In the genomic region with DNA sequence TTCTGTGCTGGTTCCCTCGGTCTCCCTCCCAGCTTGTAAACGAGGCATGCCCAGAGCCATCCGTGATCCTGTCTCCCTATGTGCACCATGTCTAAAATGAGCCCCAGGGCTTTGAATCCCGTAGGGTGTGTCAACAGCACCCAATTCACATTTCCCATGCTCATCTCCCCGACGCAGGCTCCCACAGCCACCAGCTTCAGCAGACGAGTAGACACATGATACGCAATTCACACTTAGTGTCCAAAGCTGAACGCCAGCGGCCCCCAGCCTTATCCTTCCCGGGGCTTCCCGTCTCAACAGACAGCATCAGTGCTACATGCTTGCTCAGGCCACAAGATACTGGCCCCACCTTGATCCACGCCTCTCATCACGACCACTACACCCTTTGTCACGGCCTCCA, we compare ENCODE assay signal across 27 cellular contexts.
DNase-seq lines count a peak whose midpoint lies in the region; ATAC-seq and TF ChIP-seq lines count a peak whose summit lies in the region.
"Had no signal": no experiment of that assay in that cellular context is flagged by ENCODE, and none has a peak within 500 bp of the region (broad histone marks: within the 10 kb centered on the region; RNA-seq: fewer than 3 reads in every experiment).

No MANE protein-coding gene starts in this region.

- ATAC-seq in GM21825 (IDR thresholded peaks at IDR 0.05; ENCODE audit: unreplicated experiment), result no peak
- ATAC-seq: activated CD8-positive, alpha-beta memory T cell treated with anti-CD3 and anti-CD28 coated beads, Interleukin-2, amount 10 ng/mL, durations not matched to agents 7 days and 5 days; gastrocnemius medialis; GM23338 had no signal

- H3K9me3 Mint-ChIP-seq in nephron progenitor cell, result peaks cover 10% of the 10 kb centered on the region

- H3K9me3 ChIP-seq in suprapubic skin, result no peaks in the 10 kb centered on the region
- H3K9me3 ChIP-seq: gastrocnemius medialis had no signal

- H3K4me3 Mint-ChIP-seq in nephron progenitor cell, result no peak overlapping the region
- H3K4me3 Mint-ChIP-seq: activated CD4-positive, alpha-beta T cell treated with anti-CD3 and anti-CD28 coated beads, Interleukin-2, amount 10 ng/mL, durations not matched to agents 7 days and 5 days; activated CD8-positive, alpha-beta memory T cell treated with anti-CD3 and anti-CD28 coated beads, Interleukin-2, amount 10 ng/mL, durations not matched to agents 7 days and 5 days; CD4-positive, alpha-beta memory T cell; GM23338 had no signal

- H3K36me3 ChIP-seq in suprapubic skin, result no peaks in the 10 kb centered on the region
- H3K36me3 ChIP-seq: breast epithelium, gastrocnemius medialis had no signal

- H3K27ac ChIP-seq in angular gyrus (ENCODE audit: low read depth, low read length) (peak overlapping the region; percentile 60), suprapubic skin (no peak overlapping the region)
- H3K27ac ChIP-seq: 22Rv1, breast epithelium, coronary artery, gastrocnemius medialis had no signal

- no peak for TF ChIP-seq POLR2A in suprapubic skin (IDR thresholded peaks at IDR 0.05)

- H3K4me1 Mint-ChIP-seq in nephron progenitor cell, result peaks cover 49% of the 10 kb centered on the region
- H3K4me1 Mint-ChIP-seq: activated CD4-positive, alpha-beta T cell treated with anti-CD3 and anti-CD28 coated beads, Interleukin-2, amount 10 ng/mL, durations not matched to agents 7 days and 5 days had no signal

- H3K4me1 ChIP-seq in suprapubic skin, result peaks cover 11% of the 10 kb centered on the region
- H3K4me1 ChIP-seq: breast epithelium, gastrocnemius medialis had no signal

- H3K4me3 ChIP-seq in suprapubic skin, result no peak overlapping the region
- H3K4me3 ChIP-seq: breast epithelium, coronary artery, gastrocnemius medialis, GM23338 had no signal

- H3K27me3 Mint-ChIP-seq in nephron progenitor cell (ENCODE audit: low read depth, poor library complexity), result no peaks in the 10 kb centered on the region
- H3K27me3 Mint-ChIP-seq: activated CD4-positive, alpha-beta T cell treated with anti-CD3 and anti-CD28 coated beads, Interleukin-2, amount 10 ng/mL, durations not matched to agents 7 days and 5 days; activated CD8-positive, alpha-beta memory T cell treated with anti-CD3 and anti-CD28 coated beads, Interleukin-2, amount 10 ng/mL, durations not matched to agents 7 days and 5 days; CD4-positive, alpha-beta memory T cell had no signal

- TF ChIP-seq CTCF in nephron progenitor cell (IDR thresholded peaks at IDR 0.05) (no peak), suprapubic skin (IDR thresholded peaks at IDR 0.05) (no peak)

- 95% methylated on average over 15 of the region's 15 CpGs for whole genome bisulfite sequencing in suprapubic skin

- peak overlapping the region; percentile 47 for H3K27ac Mint-ChIP-seq in nephron progenitor cell
- H3K27ac Mint-ChIP-seq: activated CD4-positive, alpha-beta T cell treated with anti-CD3 and anti-CD28 coated beads, Interleukin-2, amount 10 ng/mL, durations not matched to agents 7 days and 5 days; activated CD8-positive, alpha-beta memory T cell treated with anti-CD3 and anti-CD28 coated beads, Interleukin-2, amount 10 ng/mL, durations not matched to agents 7 days and 5 days; GM23338 had no signal

- no peak for TF ChIP-seq EP300 in suprapubic skin (IDR thresholded peaks at IDR 0.05)

- H3K27me3 ChIP-seq in suprapubic skin, result no peaks in the 10 kb centered on the region
- H3K27me3 ChIP-seq: breast epithelium, gastrocnemius medialis had no signal

- peaks cover 23% of the 10 kb centered on the region for H3K36me3 Mint-ChIP-seq in nephron progenitor cell (ENCODE audit: low read depth)

- DNase-seq in NCI-H345 (lab: John Stamatoyannopoulos, UW), result peak; percentile 49
- no peak for DNase-seq in NCI-H345 treated with DMSO at 0.1 percent for 48 hours (lab: John Stamatoyannopoulos, UW; ENCODE audit: unreplicated experiment)
- DNase-seq in nephron progenitor cell, result no peak
- DNase-seq in suprapubic skin (ENCODE audit: low spot score in 2 of 2), result peak; percentile 40 to 75
- no peak for DNase-seq in NCI-H2029 (lab: John Stamatoyannopoulos, UW)
- DNase-seq in activated CD4-positive, alpha-beta T cell treated with anti-CD3 and anti-CD28 coated beads, Interleukin-2, amount 50 U/mL, for 4 hours, result no peak
- DNase-seq: activated CD4-positive, alpha-beta T cell treated with anti-CD3 and anti-CD28 coated beads, Interleukin-2, amount 10 ng/mL, durations not matched to agents 7 days and 5 days; activated CD8-positive, alpha-beta memory T cell treated with anti-CD3 and anti-CD28 coated beads, Interleukin-2, amount 10 ng/mL, durations not matched to agents 7 days and 5 days; activated naive CD4-positive, alpha-beta T cell treated with anti-CD3 and anti-CD28 coated beads, Interleukin-2, amount 50 U/mL, for 16 hours; amniotic stem cell; CD4-positive, alpha-beta memory T cell; DMS153; gastrocnemius medialis; Kasumi-1; mesenchymal stem cell; NCI-H524; Right ventricle myocardium superior; small intestine; stimulated activated CD4-positive, alpha-beta T cell treated with anti-CD3 and anti-CD28 coated beads, Interleukin-1b, Interleukin-23, amount 100 ng/mL, for 48 hours; substantia nigra; T1000 had no signal

Comparison
In these comparisons a context has a peak if more than half of its experiments do, and no peak if none do; other contexts are left out.
1. DNase-seq: peak in NCI-H345 (single experiment) and suprapubic skin (2 of 2); none in NCI-H345 treated with DMSO at 0.1 percent for 48 hours (single experiment), nephron progenitor cell (single experiment), NCI-H2029 (single experiment) and activated CD4-positive, alpha-beta T cell treated with anti-CD3 and anti-CD28 coated beads, Interleukin-2, amount 50 U/mL, for 4 hours (0 of 2).